15 cellular contexts compared by ENCODE assay signal in the genomic region with DNA sequence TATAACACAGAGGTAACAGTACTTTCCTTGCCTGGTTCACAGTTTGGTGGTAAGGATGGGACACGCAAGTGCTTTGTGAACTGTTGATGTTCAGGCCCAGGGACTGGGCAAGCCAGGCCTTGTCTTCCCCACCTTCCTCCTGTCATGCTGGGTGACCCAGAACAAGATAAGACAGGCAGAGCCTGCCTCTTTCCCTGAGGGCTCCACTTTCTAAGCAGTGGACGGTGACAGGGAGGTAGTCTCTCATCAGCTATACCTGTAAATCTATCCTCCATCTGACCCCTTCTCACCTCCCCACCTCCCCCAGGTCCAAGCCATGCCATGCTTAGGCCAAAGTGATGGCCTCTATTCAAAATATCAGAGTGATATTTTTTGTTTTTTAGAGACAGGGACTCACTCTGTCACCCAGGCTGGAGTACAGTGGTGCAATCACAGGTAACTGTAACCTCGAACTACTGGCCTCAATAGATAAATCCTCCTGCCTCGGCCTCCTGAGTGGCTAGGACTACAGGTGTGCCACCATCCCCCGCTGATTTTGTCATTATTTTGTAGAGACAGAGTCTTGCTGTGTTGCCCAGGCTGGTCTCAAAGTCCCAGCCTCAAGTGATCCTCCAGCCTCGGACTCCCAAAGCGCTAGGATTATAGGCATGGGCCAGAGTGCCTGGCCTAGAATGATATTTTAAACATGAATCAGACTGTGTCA. TPM values are rescaled to one million over a fixed set of nuclear protein-coding genes. Genes with fewer than 3 reads are reported as not detected.
DNase-seq lines count a peak whose midpoint lies in the region; ATAC-seq, FAIRE-seq and TF ChIP-seq lines count a peak whose summit lies in the region.
"Had no signal": no experiment of that assay in that cellular context is flagged by ENCODE, and none has a peak within 500 bp of the region (broad histone marks: within the 10 kb centered on the region; RNA-seq: fewer than 3 reads in every experiment).

No MANE protein-coding gene starts in this region.

- TF ChIP-seq RAD21 in A549 (conservative IDR thresholded peaks at IDR 0.05 in 1 of 2, IDR thresholded peaks at IDR 0.05 in 1 of 2) = no peak

- ATAC-seq in A549 = peak in 1 of 2 experiments; percentile 7; a peak in 2 of 6 replicates
- ATAC-seq in WTC11 = no peak
- peak; percentile 39 to 83 (median 60) for ATAC-seq in heart right ventricle
- no peak for ATAC-seq in HG03354 (IDR thresholded peaks at IDR 0.05; ENCODE audit: poor library complexity, severe bottlenecking, unreplicated experiment)
- no peak for ATAC-seq in left colon

- H3K4me1 ChIP-seq in A549 (peaks cover 22% of the 10 kb centered on the region), heart right ventricle (peaks cover 10 to 73% (median 53%) of the 10 kb centered on the region in 9 donors), parathyroid adenoma (peaks cover 30% of the 10 kb centered on the region)

- H3K9me3 Mint-ChIP-seq in WTC11 = no peaks in the 10 kb centered on the region
- H3K9me3 Mint-ChIP-seq: activated CD4-positive, alpha-beta T cell treated with anti-CD3 and anti-CD28 coated beads, Interleukin-2, amount 10 ng/mL, durations not matched to agents 24 days and 14 days had no signal

- H3K4me3 Mint-ChIP-seq in WTC11 = no peak overlapping the region
- H3K4me3 Mint-ChIP-seq: activated CD4-positive, alpha-beta T cell treated with anti-CD3 and anti-CD28 coated beads, Interleukin-2, amount 10 ng/mL, durations not matched to agents 24 days and 14 days had no signal

- intact Hi-C loops in heart right ventricle (cut with DNase I) = loop anchor here in 9 of 10 donors (2.0 to 10.0 kb wide), 9 partner anchors 39 to 357 kb away; a partner anchor contains a TSS
- intact Hi-C loops in left colon (cut with DNase I, micrococcal nuclease) = loop anchor here (5.0 to 10.0 kb wide), 2 partner anchors 114 to 117 kb away; no protein-coding TSS in a partner anchor

- TF ChIP-seq POLR2A in A549 (IDR thresholded peaks at IDR 0.05; ENCODE audit: low read length) = no peak

- no peak for FAIRE-seq in A549 (lab: Jason Lieb, UNC)
- FAIRE-seq: pancreas had no signal

- H3K4me3 ChIP-seq in A549 (no peak overlapping the region), heart right ventricle (no peak overlapping the region), parathyroid adenoma (ENCODE audit: low read depth, low read length) (no peak overlapping the region)
- H3K4me3 ChIP-seq: pancreas had no signal

- H3K9ac ChIP-seq in parathyroid adenoma = no peak overlapping the region

- peaks cover 5% of the 10 kb centered on the region for H3K79me2 ChIP-seq in parathyroid adenoma

- POLR2A ChIA-PET in A549 (lab: Yijun Ruan, JAX) = no interaction called here
- POLR2A ChIA-PET in WTC11 (lab: Charles Lee) = interaction anchor here (1.8 kb wide), 1 partner anchor 115 kb away, joined by 4 read pairs; no protein-coding TSS in a partner anchor

- peak overlapping the region; percentile 74 for H3K27ac Mint-ChIP-seq in WTC11
- H3K27ac Mint-ChIP-seq: activated CD4-positive, alpha-beta T cell treated with anti-CD3 and anti-CD28 coated beads, Interleukin-2, amount 10 ng/mL, durations not matched to agents 24 days and 14 days had no signal

- TF ChIP-seq EP300 in A549 (IDR thresholded peaks at IDR 0.05) = no peak

- H3K27me3 Mint-ChIP-seq in WTC11 (ENCODE audit: low read depth) = no peaks in the 10 kb centered on the region

- peaks cover 35% of the 10 kb centered on the region for H3K36me3 Mint-ChIP-seq in WTC11

- no peak for TF ChIP-seq CTCF in A549 (IDR thresholded peaks at IDR 0.05)
- TF ChIP-seq CTCF in WTC11 (IDR thresholded peaks at IDR 0.05) = no peak
- TF ChIP-seq CTCF in heart right ventricle (IDR thresholded peaks at IDR 0.05) = no peak
- no peak for TF ChIP-seq CTCF in parathyroid adenoma (IDR thresholded peaks at IDR 0.05)

- CTCF ChIA-PET in A549 (lab: Yijun Ruan, JAX) = interaction anchor here (0.9 to 18.4 kb wide), 12 partner anchors 13 to 618 kb away, joined by 3 to 637 read pairs (median 22); no protein-coding TSS in a partner anchor
- CTCF ChIA-PET in WTC11 (lab: Charles Lee) = interaction anchor here (0.6 to 3.2 kb wide), 11 partner anchors 13 to 198 kb away, joined by 3 to 60 read pairs (median 11); no protein-coding TSS in a partner anchor

- no peaks in the 10 kb centered on the region for H3K27me3 ChIP-seq in heart right ventricle
- no peaks in the 10 kb centered on the region for H3K27me3 ChIP-seq in parathyroid adenoma (ENCODE audit: control insufficient read depth, insufficient read depth, low read length)
- H3K27me3 ChIP-seq: pancreas had no signal

- H2AFZ ChIP-seq in parathyroid adenoma = peak overlapping the region; percentile 74

- H3K9me3 ChIP-seq in A549 (no peaks in the 10 kb centered on the region), heart right ventricle (no peaks in the 10 kb centered on the region), parathyroid adenoma (ENCODE audit: control insufficient read depth, low read length) (no peaks in the 10 kb centered on the region)
- H3K9me3 ChIP-seq: pancreas had no signal

- peaks cover 48% of the 10 kb centered on the region for H3K4me1 Mint-ChIP-seq in WTC11

- H3K36me3 ChIP-seq in heart right ventricle (peaks cover 0 to 77% (median 25%) of the 10 kb centered on the region in 9 donors), parathyroid adenoma (ENCODE audit: control insufficient read depth, insufficient read depth, low read length) (no peaks in the 10 kb centered on the region)
- H3K36me3 ChIP-seq: pancreas had no signal

- DNase-seq in A549 (ENCODE audit: low read depth in 1 of 2, low spot score in 1 of 2) = no peak
- DNase-seq in WTC11 (ENCODE audit: low spot score) = no peak
- no peak for DNase-seq in heart right ventricle
- no peak for DNase-seq in NCI-H2029 (lab: John Stamatoyannopoulos, UW)
- DNase-seq in activated gamma-delta T cell treated with Interleukin-2 at 50 U/mL for 16 hours = no peak
- no peak for DNase-seq in left colon
- DNase-seq: activated CD4-positive, alpha-beta T cell treated with anti-CD3 and anti-CD28 coated beads, Interleukin-2, amount 10 ng/mL, durations not matched to agents 24 days and 14 days; activated naive CD4-positive, alpha-beta T cell; cortex of kidney; NCI-H526; pancreas had no signal

- peak overlapping the region; percentile 20 to 33; a peak in 4 of 6 replicates for H3K27ac ChIP-seq in A549
- H3K27ac ChIP-seq in heart right ventricle = peak overlapping the region; percentile 13 to 79 (median 52)
- H3K27ac ChIP-seq in parathyroid adenoma = peak overlapping the region; percentile 86

- H3K4me2 ChIP-seq in A549 (0 out of 3 replicates have a peak overlapping the region, but pooled peaks have one; percentile 7), parathyroid adenoma (ENCODE audit: low read length) (peak overlapping the region; percentile 6)

- WGBS in A549 (ENCODE audit: missing lambda C conversion rate) = 92% methylated on average over 7 of the region's 7 CpGs
- 81 to 85% methylated on average over 7 of the region's 7 CpGs for WGBS in heart right ventricle, 2 donors

TF ChIP-seq in A549, 52 proteins besides CTCF, POLR2A, EP300 and RAD21 (continues in another document):
- TF ChIP-seq, protein P1, sequence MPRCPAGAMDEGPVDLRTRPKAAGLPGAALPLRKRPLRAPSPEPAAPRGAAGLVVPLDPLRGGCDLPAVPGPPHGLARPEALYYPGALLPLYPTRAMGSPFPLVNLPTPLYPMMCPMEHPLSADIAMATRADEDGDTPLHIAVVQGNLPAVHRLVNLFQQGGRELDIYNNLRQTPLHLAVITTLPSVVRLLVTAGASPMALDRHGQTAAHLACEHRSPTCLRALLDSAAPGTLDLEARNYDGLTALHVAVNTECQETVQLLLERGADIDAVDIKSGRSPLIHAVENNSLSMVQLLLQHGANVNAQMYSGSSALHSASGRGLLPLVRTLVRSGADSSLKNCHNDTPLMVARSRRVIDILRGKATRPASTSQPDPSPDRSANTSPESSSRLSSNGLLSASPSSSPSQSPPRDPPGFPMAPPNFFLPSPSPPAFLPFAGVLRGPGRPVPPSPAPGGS (IDR thresholded peaks at IDR 0.05) = no peak
- TF ChIP-seq RCOR1 (IDR thresholded peaks at IDR 0.05; ENCODE audit: low read depth, low read length) (no peak), EHF (CRISPR knock-in tag; IDR thresholded peaks at IDR 0.05) (no peak)

TF ChIP-seq in WTC11, 78 proteins besides CTCF, POLR2A, EP300 and RAD21:
- TF ChIP-seq, protein P2, sequence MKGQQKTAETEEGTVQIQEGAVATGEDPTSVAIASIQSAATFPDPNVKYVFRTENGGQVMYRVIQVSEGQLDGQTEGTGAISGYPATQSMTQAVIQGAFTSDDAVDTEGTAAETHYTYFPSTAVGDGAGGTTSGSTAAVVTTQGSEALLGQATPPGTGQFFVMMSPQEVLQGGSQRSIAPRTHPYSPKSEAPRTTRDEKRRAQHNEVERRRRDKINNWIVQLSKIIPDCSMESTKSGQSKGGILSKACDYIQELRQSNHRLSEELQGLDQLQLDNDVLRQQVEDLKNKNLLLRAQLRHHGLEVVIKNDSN (CRISPR knock-in tag; IDR thresholded peaks at IDR 0.05) = no peak
- TF ChIP-seq ZNF121 (CRISPR knock-in tag; IDR thresholded peaks at IDR 0.05) = peak; percentile 35; the same call in 1 of the 2 replicates

RNA-seq across cellular contexts. Expression of a gene that starts 42.8 kb away (rescaled TPM):
- 92.5 and 132 TPM in 2 replicates for polyA plus RNA-seq in A549 (2011; rRNA removed)
- polyA plus RNA-seq in A549 (2012; cell fraction: cytosol; rRNA removed) = 101 and 102 TPM in 2 replicates
- 58.7 and 96.7 TPM in 2 replicates for polyA plus RNA-seq in A549 (2012; cell fraction: nucleus; rRNA removed)
- 123 to 147 TPM (median 128 TPM) in 3 replicates for polyA plus RNA-seq in A549 (2017; fragmentation: RNase III; extraction: RNeasy Plus Mini Kit Qiagen cat#74134 plus additional on column Dnase treatment)
- polyA minus RNA-seq in A549 (2011; rRNA and poly(A)+ RNA removed) = 119 and 120 TPM in 2 replicates
- total RNA-seq in WTC11 (2021) = 223 to 226 TPM (median 226 TPM) in 3 replicates
- total RNA-seq in heart right ventricle = 100 to 1,000 TPM; 201 to 467 (median 347) TPM
- 100 to 1,000 TPM; 152 to 247 TPM for polyA plus RNA-seq in heart right ventricle
- 100 to 1,000 TPM; 342 to 417 TPM for total RNA-seq in left colon

RNA-seq across cellular contexts. Expression of a gene that starts 54.0 kb away (rescaled TPM):
- not detected in 2 replicates for polyA plus RNA-seq in A549 (2011; rRNA removed)
- not detected in 2 replicates for polyA plus RNA-seq in A549 (2012; cell fraction: cytosol; rRNA removed)
- polyA plus RNA-seq in A549 (2012; cell fraction: nucleus; rRNA removed) = not detected in 2 replicates
- not detected in 3 replicates for polyA plus RNA-seq in A549 (2017; fragmentation: RNase III; extraction: RNeasy Plus Mini Kit Qiagen cat#74134 plus additional on column Dnase treatment)
- not detected in 2 replicates for polyA minus RNA-seq in A549 (2011; rRNA and poly(A)+ RNA removed)
- 0.11 to 0.14 TPM in 2 of 3 replicates, not detected in the other for total RNA-seq in WTC11 (2021)
- not detected for total RNA-seq in heart right ventricle
- not detected for polyA plus RNA-seq in heart right ventricle
- total RNA-seq in left colon = not detected
- total RNA-seq: A172; activated CD4-positive, alpha-beta T cell treated with anti-CD3 and anti-CD28 coated beads, Interleukin-2, amount 10 ng/mL, durations not matched to agents 24 days and 14 days; left lobe of liver had no signal

Comparison
In these comparisons a context has a peak if more than half of its experiments do, and no peak if none do; other contexts are left out.
1. ATAC-seq: peak in heart right ventricle (8 of 8); none in WTC11 (single experiment), HG03354 (single experiment) and left colon (single experiment).
2. H3K27ac ChIP-seq: peak in every context shown above with its lines; median percentile 86 in parathyroid adenoma; 52 in heart right ventricle; 26 in A549.